In the genomic region with DNA sequence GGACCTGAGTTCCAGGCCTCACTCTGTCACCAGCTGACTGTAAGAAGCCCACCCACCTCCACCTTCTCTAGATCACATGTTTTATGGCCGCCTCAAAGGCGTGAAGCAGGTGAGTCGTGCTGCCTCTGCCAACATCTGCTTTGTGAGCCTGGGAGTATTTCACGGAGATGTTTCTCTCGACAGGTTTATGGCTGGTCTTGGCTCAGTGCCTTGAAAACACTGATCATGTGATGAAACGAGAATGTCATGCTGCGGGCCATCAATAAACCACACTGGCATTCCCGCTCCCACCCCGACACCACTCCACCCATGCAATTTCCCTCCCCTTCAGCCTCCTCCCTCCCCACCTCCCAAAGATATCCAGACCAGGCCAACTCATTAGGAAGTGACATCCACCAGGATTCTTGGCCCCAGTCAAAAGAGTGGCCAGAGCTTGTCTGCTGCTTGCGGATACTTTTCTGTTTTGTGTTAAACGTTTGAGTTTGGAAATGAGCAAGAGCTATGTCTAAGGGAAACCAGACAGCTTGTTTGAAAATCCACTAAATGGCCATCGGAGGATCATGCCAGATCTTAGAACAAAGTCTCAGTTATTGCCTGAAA, we compare ENCODE assay signal across 19 cellular contexts. TPM values are rescaled to one million over a fixed set of nuclear protein-coding genes. Genes with fewer than 3 reads are reported as not detected.
DNase-seq lines count a peak whose midpoint lies in the region; TF ChIP-seq lines count a peak whose summit lies in the region.
"Had no signal": no experiment of that assay in that cellular context is flagged by ENCODE, and none has a peak within 500 bp of the region (broad histone marks: within the 10 kb centered on the region; RNA-seq: fewer than 3 reads in every experiment).

No MANE protein-coding gene starts in this region.

- H3K36me3 ChIP-seq in hepatocyte (replicated peaks; ENCODE audit: insufficient read depth, low read depth) (no peaks in the 10 kb centered on the region), uterus (no peaks in the 10 kb centered on the region)
- H3K36me3 ChIP-seq: breast epithelium, tibial artery had no signal

- TF ChIP-seq POLR2A in uterus (IDR thresholded peaks at IDR 0.05), result no peak

- no peaks in the 10 kb centered on the region for H3K9me2 ChIP-seq in hepatocyte (replicated peaks; ENCODE audit: insufficient read depth)

- H3K79me2 ChIP-seq in hepatocyte, result no peaks in the 10 kb centered on the region

- H3K4me3 ChIP-seq in hepatocyte (no peak overlapping the region), uterus (no peak overlapping the region)
- H3K4me3 ChIP-seq: A549, breast epithelium, lung, tibial artery had no signal

- intact Hi-C loops in uterus (cut with DNase I; ENCODE audit: low total_unique reads), result no loop called here

- H3K9me3 ChIP-seq in hepatocyte (ENCODE audit: low read depth) (no peaks in the 10 kb centered on the region), uterus (no peaks in the 10 kb centered on the region)
- H3K9me3 ChIP-seq: A549, breast epithelium, Caco-2, tibial artery had no signal

- H3K4me1 ChIP-seq in hepatocyte (ENCODE audit: insufficient read depth) (peaks cover 3% of the 10 kb centered on the region), uterus (no peaks in the 10 kb centered on the region)
- H3K4me1 ChIP-seq: A549, breast epithelium, Caco-2, tibial artery had no signal

- H3K27me3 ChIP-seq in hepatocyte, result no peaks in the 10 kb centered on the region
- no peaks in the 10 kb centered on the region for H3K27me3 ChIP-seq in uterus
- H3K27me3 ChIP-seq: breast epithelium, tibial artery had no signal

- H3K27ac ChIP-seq in hepatocyte (peak overlapping the region; percentile 26), uterus (no peak overlapping the region)
- H3K27ac ChIP-seq: A549, breast epithelium, tibial artery had no signal

- 44% methylated on average over 10 of the region's 12 CpGs for WGBS in hepatocyte (ENCODE audit: low lambda C conversion rate, missing lambda C conversion rate)

- TF ChIP-seq CTCF in hepatocyte (IDR thresholded peaks at IDR 0.05; ENCODE audit: poor library complexity), result no peak
- no peak for TF ChIP-seq CTCF in uterus (IDR thresholded peaks at IDR 0.05)

- no peak overlapping the region for H2AFZ ChIP-seq in hepatocyte

- DNase-seq in NCI-H2081 (lab: John Stamatoyannopoulos, UW), result peak; percentile 63 to 85
- DNase-seq in NCI-H2081 treated with DMSO at 0.1 percent for 48 hours (lab: John Stamatoyannopoulos, UW), result no peak
- DNase-seq in NCI-H2196 treated with DMSO at 0.1 percent for 48 hours (lab: John Stamatoyannopoulos, UW; ENCODE audit: unreplicated experiment), result peak; percentile 24
- DNase-seq in hepatocyte (ENCODE audit: low spot score), result peak; percentile 49
- peak; percentile 41 to 65 for DNase-seq in uterus
- no peak for DNase-seq in GF-D8 (lab: John Stamatoyannopoulos, UW)
- DNase-seq in hepatic stellate cell (ENCODE audit: low spot score), result no peak
- DNase-seq in activated CD8-positive, alpha-beta memory T cell treated with anti-CD3 and anti-CD28 coated beads, Interleukin-2, amount 50 U/mL, for 48 hours, result no peak
- DNase-seq: activated naive CD4-positive, alpha-beta T cell treated with anti-CD3 and anti-CD28 coated beads, Interleukin-2, amount 50 U/mL, for 16 hours; H7; Kasumi-1; OCI-M1; stimulated activated CD4-positive, alpha-beta T cell treated with anti-CD3 and anti-CD28 coated beads, Interleukin-2, amount 100 ng/mL, for 48 hours; tibial artery had no signal

- H4K20me1 ChIP-seq in hepatocyte (ENCODE audit: insufficient read depth, poor library complexity, severe bottlenecking), result no peaks in the 10 kb centered on the region

- H3K4me2 ChIP-seq in hepatocyte, result no peak overlapping the region
- H3K4me2 ChIP-seq: A549 had no signal

RNA-seq across cellular contexts. Expression of gene NTF3, which starts 53.8 kb away (rescaled TPM):
- total RNA-seq in hepatocyte (5.0 and 6.9 TPM in 2 replicates), uterus (1 to 10 TPM in 2 of 4 donors, under 1 TPM in 1, not detected in 1; 0.26 to 7.1 (median 3.5) TPM)
- polyA plus RNA-seq in hepatocyte, result 6.3 and 7.1 TPM in 2 replicates
- polyA plus RNA-seq: A549, neural cell had no signal

Comparison
In these comparisons a context has a peak if more than half of its experiments do, and no peak if none do; other contexts are left out.
1. DNase-seq: peak in NCI-H2081 (2 of 2), NCI-H2196 treated with DMSO at 0.1 percent for 48 hours (single experiment), hepatocyte (single experiment) and uterus (2 of 2); none in NCI-H2081 treated with DMSO at 0.1 percent for 48 hours (single experiment), GF-D8 (single experiment), hepatic stellate cell (single experiment) and activated CD8-positive, alpha-beta memory T cell treated with anti-CD3 and anti-CD28 coated beads, Interleukin-2, amount 50 U/mL, for 48 hours (single experiment).